31 cellular contexts compared by ENCODE assay signal in genomic region chr15:92449476-92449875, GRCh38. TPM values are rescaled to one million over a fixed set of nuclear protein-coding genes. Genes with fewer than 3 reads are reported as not detected.
DNase-seq lines count a peak whose midpoint lies in the region; ATAC-seq and TF ChIP-seq lines count a peak whose summit lies in the region.
"Had no signal": no experiment of that assay in that cellular context is flagged by ENCODE, and none has a peak within 500 bp of the region (broad histone marks: within the 10 kb centered on the region; RNA-seq: fewer than 3 reads in every experiment).

No MANE protein-coding gene starts in this region.

- TF ChIP-seq CTCF in AG10803 (conservative IDR thresholded peaks at IDR 0.05; ENCODE audit: low read length) = no peak

- H3K4me3 ChIP-seq in AG10803 (ENCODE audit: low read length) = no peak overlapping the region
- H3K4me3 ChIP-seq: BLaER1 treated with 17β-estradiol and CSF1 and Interleukin-3, amounts not matched to agents 10 nM and 100 nM; GM12878; K562; lung; mucosa of descending colon; pancreas; spleen; upper lobe of left lung had no signal

- no peak for ATAC-seq in HG02763 (IDR thresholded peaks at IDR 0.05; ENCODE audit: unreplicated experiment)
- ATAC-seq: activated CD8-positive, alpha-beta T cell treated with anti-CD3 and anti-CD28 coated beads for 36 hours; GM12878; K562; mucosa of descending colon; pancreas; right cardiac atrium; stimulated activated effector memory CD8-positive, alpha-beta T cell treated with anti-CD3 and anti-CD28 coated beads, Interleukin-12 subunit alpha, Interleukin-12 subunit beta, amount 100 ng/mL, for 72 hours had no signal

- DNase-seq in AG10803 (ENCODE audit: low read depth) (peak; percentile 80), LHCN-M2 (ENCODE audit: low read depth) (peak; percentile 79), astrocyte of the hippocampus (ENCODE audit: low read depth, low spot score) (peak; percentile 74), iris pigment epithelial cell (ENCODE audit: low read depth) (peak; percentile 8), pons (ENCODE audit: low spot score) (no peak)
- no peak for DNase-seq in activated CD8-positive, alpha-beta memory T cell treated with anti-CD3 and anti-CD28 coated beads for 24 hours
- DNase-seq in stimulated activated CD4-positive, alpha-beta T cell treated with anti-CD3 and anti-CD28 coated beads, Interleukin-12 subunit alpha, Interleukin-12 subunit beta, amount 100 ng/mL, for 4 hours = no peak
- DNase-seq: activated CD4-positive, alpha-beta T cell treated with anti-CD3 and anti-CD28 coated beads for 1 hour; activated CD8-positive, alpha-beta T cell treated with anti-CD3 and anti-CD28 coated beads for 36 hours; Caco-2; head of caudate nucleus; MM.1S; mucosa of descending colon; NCI-H2081; NCI-H226; NCI-H69; nephron progenitor cell; pancreas; right cardiac atrium; SK-N-SH; spleen; stimulated activated CD4-positive, alpha-beta T cell treated with anti-CD3 and anti-CD28 coated beads, Interleukin-4, amount 100 ng/mL, for 24 hours; upper lobe of left lung had no signal

RNA-seq across cellular contexts. Expression of gene ST8SIA2, which starts 55.8 kb away (rescaled TPM):
- 12.7 and 15.7 TPM in 2 replicates for total RNA-seq in LHCN-M2 (2014; rRNA removed)
- 11.0 TPM for polyA plus RNA-seq in LHCN-M2 (2012)
- total RNA-seq: activated CD8-positive, alpha-beta T cell treated with anti-CD3 and anti-CD28 coated beads for 36 hours; activated T-helper 2 cell treated with anti-CD3 and anti-CD28 coated beads, Interferon-gamma antibody, Interleukin-2, Interleukin-4, amounts not matched to agents 10 μg/mL and 5 μg/mL and 100 μg/mL, durations not matched to agents 14 hours and 24 hours and 36 hours; Caco-2; GM12878; HT-29; K562; spleen had no signal
- polyA plus RNA-seq: GM12878, K562, lung, spleen had no signal

Comparison
In these comparisons a context has a peak if more than half of its experiments do, and no peak if none do; other contexts are left out.
1. DNase-seq: peak in AG10803 (single experiment), LHCN-M2 (single experiment), astrocyte of the hippocampus (single experiment) and iris pigment epithelial cell (single experiment); none in pons (single experiment), activated CD8-positive, alpha-beta memory T cell treated with anti-CD3 and anti-CD28 coated beads for 24 hours (single experiment) and stimulated activated CD4-positive, alpha-beta T cell treated with anti-CD3 and anti-CD28 coated beads, Interleukin-12 subunit alpha, Interleukin-12 subunit beta, amount 100 ng/mL, for 4 hours (single experiment).